ENCODE assay signal across 1 cellular context in the genomic region with DNA sequence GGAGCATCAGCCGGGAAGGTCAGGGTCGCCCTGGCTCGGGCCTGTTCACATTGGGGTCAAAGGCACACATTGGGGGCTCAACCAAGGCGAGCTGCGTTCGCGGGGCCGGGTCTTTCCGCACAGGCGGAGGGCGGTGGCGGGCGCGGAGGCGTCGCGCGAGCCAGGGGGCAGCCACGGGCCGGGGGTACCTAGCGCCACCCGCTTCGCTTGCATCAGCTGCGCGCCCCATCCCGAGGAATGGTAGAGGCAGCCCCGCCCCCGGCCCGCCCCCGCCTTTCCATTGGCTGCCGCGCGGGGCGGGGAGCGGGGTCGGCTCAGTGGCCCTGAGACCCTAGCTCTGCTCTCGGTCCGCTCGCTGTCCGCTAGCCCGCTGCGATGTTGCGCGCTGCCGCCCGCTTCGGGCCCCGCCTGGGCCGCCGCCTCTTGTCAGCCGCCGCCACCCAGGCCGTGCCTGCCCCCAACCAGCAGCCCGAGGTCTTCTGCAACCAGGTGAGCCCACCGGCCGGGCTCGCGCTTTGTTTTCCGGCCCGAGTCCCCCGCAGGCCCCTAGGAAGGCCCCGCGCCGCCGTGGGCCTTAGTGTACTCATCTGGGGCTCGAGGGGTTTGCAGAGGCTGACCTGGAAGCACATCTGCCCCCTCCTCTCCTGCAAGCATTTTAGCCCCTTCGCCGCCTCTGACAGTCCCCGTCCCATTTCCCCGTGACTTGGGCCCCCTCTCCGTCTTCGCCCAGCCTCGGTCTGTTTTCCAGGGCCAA.
TF ChIP-seq lines count a peak whose summit lies in the region.

A gene (plus strand): TSS at position 326 of the 754 bp plus-strand sequence. CDS start 50 bp downstream, at position 376.

TF ChIP-seq in HepG2, 621 proteins besides CTCF, POLR2A, EP300 and RAD21 (continued from another document and continues in another):
- TF ChIP-seq PPARG (CRISPR knock-in tag; conservative IDR thresholded peaks at IDR 0.05) (peak; percentile 49; the same call in 1 of the 2 replicates), ZMYM4 (CRISPR knock-in tag; IDR thresholded peaks at IDR 0.05) (peak; percentile 66; the same call in 1 of the 2 replicates), RFXANK (CRISPR knock-in tag; IDR thresholded peaks at IDR 0.05) (no peak), NFE2 (CRISPR knock-in tag; IDR thresholded peaks at IDR 0.05) (no peak), ZNF329 (CRISPR knock-in tag; IDR thresholded peaks at IDR 0.05; ENCODE audit: low read depth) (0 out of 2 replicates have a peak, but pooled peaks have one; percentile 20), ZNF232 (CRISPR knock-in tag; IDR thresholded peaks at IDR 0.05; ENCODE audit: borderline replicate concordance) (peak; percentile 29; the same call in 1 of the 2 replicates), TEAD2 (CRISPR knock-in tag; IDR thresholded peaks at IDR 0.05) (0 out of 2 replicates have a peak, but pooled peaks have one; percentile 28), ZNF547 (CRISPR knock-in tag; IDR thresholded peaks at IDR 0.05) (peak; percentile 89; the same call in 1 of the 2 replicates), SP5 (CRISPR knock-in tag; IDR thresholded peaks at IDR 0.05; ENCODE audit: borderline replicate concordance, low read depth) (peak; percentile 66), ZSCAN20 (CRISPR knock-in tag; IDR thresholded peaks at IDR 0.05; ENCODE audit: borderline replicate concordance) (peak; percentile 85; the same call in 1 of the 2 replicates), YEATS4 (CRISPR knock-in tag; IDR thresholded peaks at IDR 0.05; ENCODE audit: borderline replicate concordance) (peak; percentile 73; the same call in 1 of the 2 replicates), ZNF781 (CRISPR knock-in tag; IDR thresholded peaks at IDR 0.05; ENCODE audit: borderline replicate concordance, not compliant biosample characterization) (peak; percentile 42), ZNF510 (CRISPR knock-in tag; IDR thresholded peaks at IDR 0.05; ENCODE audit: low read depth) (peak; percentile 35; the same call in 1 of the 2 replicates), NFYC (CRISPR knock-in tag; IDR thresholded peaks at IDR 0.05) (peak; percentile 79), ZNF761 (CRISPR knock-in tag; conservative IDR thresholded peaks at IDR 0.05) (peak; percentile 68; the same call in 1 of the 2 replicates), ELF3 (CRISPR knock-in tag; IDR thresholded peaks at IDR 0.05) (0 out of 2 replicates have a peak, but pooled peaks have one; percentile 46), SIX4 (CRISPR knock-in tag; IDR thresholded peaks at IDR 0.05) (0 out of 2 replicates have a peak, but pooled peaks have one; percentile 15), ZSCAN31 (CRISPR knock-in tag; IDR thresholded peaks at IDR 0.05; ENCODE audit: low read depth) (0 out of 2 replicates have a peak, but pooled peaks have one; percentile 91), ZNF670 (CRISPR knock-in tag; IDR thresholded peaks at IDR 0.05; ENCODE audit: borderline replicate concordance) (no peak), ZMAT3 (CRISPR knock-in tag; conservative IDR thresholded peaks at IDR 0.05) (peak; percentile 81), XBP1 (CRISPR knock-in tag; IDR thresholded peaks at IDR 0.05) (no peak), ZNF816 (CRISPR knock-in tag; IDR thresholded peaks at IDR 0.05; ENCODE audit: borderline replicate concordance) (peak; percentile 69; the same call in 1 of the 2 replicates), TGIF2 (CRISPR knock-in tag; IDR thresholded peaks at IDR 0.05) (0 out of 2 replicates have a peak, but pooled peaks have one; percentile 35)
- TF ChIP-seq, protein P1, sequence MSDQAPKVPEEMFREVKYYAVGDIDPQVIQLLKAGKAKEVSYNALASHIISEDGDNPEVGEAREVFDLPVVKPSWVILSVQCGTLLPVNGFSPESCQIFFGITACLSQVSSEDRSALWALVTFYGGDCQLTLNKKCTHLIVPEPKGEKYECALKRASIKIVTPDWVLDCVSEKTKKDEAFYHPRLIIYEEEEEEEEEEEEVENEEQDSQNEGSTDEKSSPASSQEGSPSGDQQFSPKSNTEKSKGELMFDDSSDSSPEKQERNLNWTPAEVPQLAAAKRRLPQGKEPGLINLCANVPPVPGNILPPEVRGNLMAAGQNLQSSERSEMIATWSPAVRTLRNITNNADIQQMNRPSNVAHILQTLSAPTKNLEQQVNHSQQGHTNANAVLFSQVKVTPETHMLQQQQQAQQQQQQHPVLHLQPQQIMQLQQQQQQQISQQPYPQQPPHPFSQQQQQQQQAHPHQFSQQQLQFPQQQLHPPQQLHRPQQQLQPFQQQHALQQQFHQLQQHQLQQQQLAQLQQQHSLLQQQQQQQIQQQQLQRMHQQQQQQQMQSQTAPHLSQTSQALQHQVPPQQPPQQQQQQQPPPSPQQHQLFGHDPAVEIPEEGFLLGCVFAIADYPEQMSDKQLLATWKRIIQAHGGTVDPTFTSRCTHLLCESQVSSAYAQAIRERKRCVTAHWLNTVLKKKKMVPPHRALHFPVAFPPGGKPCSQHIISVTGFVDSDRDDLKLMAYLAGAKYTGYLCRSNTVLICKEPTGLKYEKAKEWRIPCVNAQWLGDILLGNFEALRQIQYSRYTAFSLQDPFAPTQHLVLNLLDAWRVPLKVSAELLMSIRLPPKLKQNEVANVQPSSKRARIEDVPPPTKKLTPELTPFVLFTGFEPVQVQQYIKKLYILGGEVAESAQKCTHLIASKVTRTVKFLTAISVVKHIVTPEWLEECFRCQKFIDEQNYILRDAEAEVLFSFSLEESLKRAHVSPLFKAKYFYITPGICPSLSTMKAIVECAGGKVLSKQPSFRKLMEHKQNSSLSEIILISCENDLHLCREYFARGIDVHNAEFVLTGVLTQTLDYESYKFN (CRISPR knock-in tag; conservative IDR thresholded peaks at IDR 0.05), result peak; percentile 37; the same call in 1 of the 2 replicates
- TF ChIP-seq, protein P2, sequence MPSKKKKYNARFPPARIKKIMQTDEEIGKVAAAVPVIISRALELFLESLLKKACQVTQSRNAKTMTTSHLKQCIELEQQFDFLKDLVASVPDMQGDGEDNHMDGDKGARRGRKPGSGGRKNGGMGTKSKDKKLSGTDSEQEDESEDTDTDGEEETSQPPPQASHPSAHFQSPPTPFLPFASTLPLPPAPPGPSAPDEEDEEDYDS (CRISPR knock-in tag; IDR thresholded peaks at IDR 0.05), result peak; percentile 80; the same call in 1 of the 2 replicates
- TF ChIP-seq, protein P3, sequence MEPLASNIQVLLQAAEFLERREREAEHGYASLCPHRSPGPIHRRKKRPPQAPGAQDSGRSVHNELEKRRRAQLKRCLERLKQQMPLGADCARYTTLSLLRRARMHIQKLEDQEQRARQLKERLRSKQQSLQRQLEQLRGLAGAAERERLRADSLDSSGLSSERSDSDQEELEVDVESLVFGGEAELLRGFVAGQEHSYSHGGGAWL (CRISPR knock-in tag; IDR thresholded peaks at IDR 0.05), result peak; percentile 81
- TF ChIP-seq, protein P4, sequence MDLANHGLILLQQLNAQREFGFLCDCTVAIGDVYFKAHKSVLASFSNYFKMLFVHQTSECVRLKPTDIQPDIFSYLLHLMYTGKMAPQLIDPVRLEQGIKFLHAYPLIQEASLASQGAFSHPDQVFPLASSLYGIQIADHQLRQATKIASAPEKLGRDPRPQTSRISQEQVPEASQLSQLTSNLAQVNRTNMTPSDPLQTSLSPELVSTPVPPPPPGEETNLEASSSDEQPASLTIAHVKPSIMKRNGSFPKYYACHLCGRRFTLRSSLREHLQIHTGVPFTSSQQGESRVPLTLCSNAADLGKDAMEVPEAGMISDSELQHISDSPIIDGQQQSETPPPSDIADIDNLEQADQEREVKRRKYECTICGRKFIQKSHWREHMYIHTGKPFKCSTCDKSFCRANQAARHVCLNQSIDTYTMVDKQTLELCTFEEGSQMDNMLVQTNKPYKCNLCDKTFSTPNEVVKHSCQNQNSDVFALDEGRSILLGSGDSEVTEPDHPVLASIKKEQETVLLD (CRISPR knock-in tag; IDR thresholded peaks at IDR 0.05; ENCODE audit: low read depth), result peak; percentile 54; the same call in 1 of the 2 replicates
- TF ChIP-seq, protein P5, sequence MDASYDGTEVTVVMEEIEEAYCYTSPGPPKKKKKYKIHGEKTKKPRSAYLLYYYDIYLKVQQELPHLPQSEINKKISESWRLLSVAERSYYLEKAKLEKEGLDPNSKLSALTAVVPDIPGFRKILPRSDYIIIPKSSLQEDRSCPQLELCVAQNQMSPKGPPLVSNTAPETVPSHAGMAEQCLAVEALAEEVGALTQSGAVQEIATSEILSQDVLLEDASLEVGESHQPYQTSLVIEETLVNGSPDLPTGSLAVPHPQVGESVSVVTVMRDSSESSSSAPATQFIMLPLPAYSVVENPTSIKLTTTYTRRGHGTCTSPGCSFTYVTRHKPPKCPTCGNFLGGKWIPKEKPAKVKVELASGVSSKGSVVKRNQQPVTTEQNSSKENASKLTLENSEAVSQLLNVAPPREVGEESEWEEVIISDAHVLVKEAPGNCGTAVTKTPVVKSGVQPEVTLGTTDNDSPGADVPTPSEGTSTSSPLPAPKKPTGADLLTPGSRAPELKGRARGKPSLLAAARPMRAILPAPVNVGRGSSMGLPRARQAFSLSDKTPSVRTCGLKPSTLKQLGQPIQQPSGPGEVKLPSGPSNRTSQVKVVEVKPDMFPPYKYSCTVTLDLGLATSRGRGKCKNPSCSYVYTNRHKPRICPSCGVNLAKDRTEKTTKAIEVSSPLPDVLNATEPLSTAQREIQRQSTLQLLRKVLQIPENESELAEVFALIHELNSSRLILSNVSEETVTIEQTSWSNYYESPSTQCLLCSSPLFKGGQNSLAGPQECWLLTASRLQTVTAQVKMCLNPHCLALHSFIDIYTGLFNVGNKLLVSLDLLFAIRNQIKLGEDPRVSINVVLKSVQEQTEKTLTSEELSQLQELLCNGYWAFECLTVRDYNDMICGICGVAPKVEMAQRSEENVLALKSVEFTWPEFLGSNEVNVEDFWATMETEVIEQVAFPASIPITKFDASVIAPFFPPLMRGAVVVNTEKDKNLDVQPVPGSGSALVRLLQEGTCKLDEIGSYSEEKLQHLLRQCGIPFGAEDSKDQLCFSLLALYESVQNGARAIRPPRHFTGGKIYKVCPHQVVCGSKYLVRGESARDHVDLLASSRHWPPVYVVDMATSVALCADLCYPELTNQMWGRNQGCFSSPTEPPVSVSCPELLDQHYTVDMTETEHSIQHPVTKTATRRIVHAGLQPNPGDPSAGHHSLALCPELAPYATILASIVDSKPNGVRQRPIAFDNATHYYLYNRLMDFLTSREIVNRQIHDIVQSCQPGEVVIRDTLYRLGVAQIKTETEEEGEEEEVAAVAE (CRISPR knock-in tag; IDR thresholded peaks at IDR 0.05; ENCODE audit: borderline replicate concordance), result peak; percentile 13; the same call in 1 of the 2 replicates
- TF ChIP-seq, protein P6, sequence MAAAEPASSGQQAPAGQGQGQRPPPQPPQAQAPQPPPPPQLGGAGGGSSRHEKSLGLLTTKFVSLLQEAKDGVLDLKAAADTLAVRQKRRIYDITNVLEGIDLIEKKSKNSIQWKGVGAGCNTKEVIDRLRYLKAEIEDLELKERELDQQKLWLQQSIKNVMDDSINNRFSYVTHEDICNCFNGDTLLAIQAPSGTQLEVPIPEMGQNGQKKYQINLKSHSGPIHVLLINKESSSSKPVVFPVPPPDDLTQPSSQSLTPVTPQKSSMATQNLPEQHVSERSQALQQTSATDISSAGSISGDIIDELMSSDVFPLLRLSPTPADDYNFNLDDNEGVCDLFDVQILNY (CRISPR knock-in tag; conservative IDR thresholded peaks at IDR 0.05), result peak; percentile 63; the same call in 1 of the 2 replicates
- TF ChIP-seq, protein P7, sequence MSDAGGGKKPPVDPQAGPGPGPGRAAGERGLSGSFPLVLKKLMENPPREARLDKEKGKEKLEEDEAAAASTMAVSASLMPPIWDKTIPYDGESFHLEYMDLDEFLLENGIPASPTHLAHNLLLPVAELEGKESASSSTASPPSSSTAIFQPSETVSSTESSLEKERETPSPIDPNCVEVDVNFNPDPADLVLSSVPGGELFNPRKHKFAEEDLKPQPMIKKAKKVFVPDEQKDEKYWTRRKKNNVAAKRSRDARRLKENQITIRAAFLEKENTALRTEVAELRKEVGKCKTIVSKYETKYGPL (CRISPR knock-in tag; IDR thresholded peaks at IDR 0.05), result no peak
- TF ChIP-seq, protein P8, sequence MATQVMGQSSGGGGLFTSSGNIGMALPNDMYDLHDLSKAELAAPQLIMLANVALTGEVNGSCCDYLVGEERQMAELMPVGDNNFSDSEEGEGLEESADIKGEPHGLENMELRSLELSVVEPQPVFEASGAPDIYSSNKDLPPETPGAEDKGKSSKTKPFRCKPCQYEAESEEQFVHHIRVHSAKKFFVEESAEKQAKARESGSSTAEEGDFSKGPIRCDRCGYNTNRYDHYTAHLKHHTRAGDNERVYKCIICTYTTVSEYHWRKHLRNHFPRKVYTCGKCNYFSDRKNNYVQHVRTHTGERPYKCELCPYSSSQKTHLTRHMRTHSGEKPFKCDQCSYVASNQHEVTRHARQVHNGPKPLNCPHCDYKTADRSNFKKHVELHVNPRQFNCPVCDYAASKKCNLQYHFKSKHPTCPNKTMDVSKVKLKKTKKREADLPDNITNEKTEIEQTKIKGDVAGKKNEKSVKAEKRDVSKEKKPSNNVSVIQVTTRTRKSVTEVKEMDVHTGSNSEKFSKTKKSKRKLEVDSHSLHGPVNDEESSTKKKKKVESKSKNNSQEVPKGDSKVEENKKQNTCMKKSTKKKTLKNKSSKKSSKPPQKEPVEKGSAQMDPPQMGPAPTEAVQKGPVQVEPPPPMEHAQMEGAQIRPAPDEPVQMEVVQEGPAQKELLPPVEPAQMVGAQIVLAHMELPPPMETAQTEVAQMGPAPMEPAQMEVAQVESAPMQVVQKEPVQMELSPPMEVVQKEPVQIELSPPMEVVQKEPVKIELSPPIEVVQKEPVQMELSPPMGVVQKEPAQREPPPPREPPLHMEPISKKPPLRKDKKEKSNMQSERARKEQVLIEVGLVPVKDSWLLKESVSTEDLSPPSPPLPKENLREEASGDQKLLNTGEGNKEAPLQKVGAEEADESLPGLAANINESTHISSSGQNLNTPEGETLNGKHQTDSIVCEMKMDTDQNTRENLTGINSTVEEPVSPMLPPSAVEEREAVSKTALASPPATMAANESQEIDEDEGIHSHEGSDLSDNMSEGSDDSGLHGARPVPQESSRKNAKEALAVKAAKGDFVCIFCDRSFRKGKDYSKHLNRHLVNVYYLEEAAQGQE (IDR thresholded peaks at IDR 0.05; ENCODE audit: borderline replicate concordance in 1 of 2, low read depth in 1 of 2, low read length in 2 of 2), result peak in 1 of 2 experiments; percentile 29; a peak in 1 of 4 replicates
- TF ChIP-seq, protein P9, sequence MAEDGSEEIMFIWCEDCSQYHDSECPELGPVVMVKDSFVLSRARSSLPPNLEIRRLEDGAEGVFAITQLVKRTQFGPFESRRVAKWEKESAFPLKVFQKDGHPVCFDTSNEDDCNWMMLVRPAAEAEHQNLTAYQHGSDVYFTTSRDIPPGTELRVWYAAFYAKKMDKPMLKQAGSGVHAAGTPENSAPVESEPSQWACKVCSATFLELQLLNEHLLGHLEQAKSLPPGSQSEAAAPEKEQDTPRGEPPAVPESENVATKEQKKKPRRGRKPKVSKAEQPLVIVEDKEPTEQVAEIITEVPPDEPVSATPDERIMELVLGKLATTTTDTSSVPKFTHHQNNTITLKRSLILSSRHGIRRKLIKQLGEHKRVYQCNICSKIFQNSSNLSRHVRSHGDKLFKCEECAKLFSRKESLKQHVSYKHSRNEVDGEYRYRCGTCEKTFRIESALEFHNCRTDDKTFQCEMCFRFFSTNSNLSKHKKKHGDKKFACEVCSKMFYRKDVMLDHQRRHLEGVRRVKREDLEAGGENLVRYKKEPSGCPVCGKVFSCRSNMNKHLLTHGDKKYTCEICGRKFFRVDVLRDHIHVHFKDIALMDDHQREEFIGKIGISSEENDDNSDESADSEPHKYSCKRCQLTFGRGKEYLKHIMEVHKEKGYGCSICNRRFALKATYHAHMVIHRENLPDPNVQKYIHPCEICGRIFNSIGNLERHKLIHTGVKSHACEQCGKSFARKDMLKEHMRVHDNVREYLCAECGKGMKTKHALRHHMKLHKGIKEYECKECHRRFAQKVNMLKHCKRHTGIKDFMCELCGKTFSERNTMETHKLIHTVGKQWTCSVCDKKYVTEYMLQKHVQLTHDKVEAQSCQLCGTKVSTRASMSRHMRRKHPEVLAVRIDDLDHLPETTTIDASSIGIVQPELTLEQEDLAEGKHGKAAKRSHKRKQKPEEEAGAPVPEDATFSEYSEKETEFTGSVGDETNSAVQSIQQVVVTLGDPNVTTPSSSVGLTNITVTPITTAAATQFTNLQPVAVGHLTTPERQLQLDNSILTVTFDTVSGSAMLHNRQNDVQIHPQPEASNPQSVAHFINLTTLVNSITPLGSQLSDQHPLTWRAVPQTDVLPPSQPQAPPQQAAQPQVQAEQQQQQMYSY (CRISPR knock-in tag; IDR thresholded peaks at IDR 0.05), result peak; percentile 17; the same call in 1 of the 2 replicates
